In genomic region chr5:57700484-57700883, GRCh38 we compare ENCODE assay signal across 25 cellular contexts.
"Had no signal": no experiment of that assay in that cellular context is flagged by ENCODE, and none has a peak within 500 bp of the region (broad histone marks: within the 10 kb centered on the region; RNA-seq: fewer than 3 reads in every experiment).

No MANE protein-coding gene starts in this region.

- H3K9me3 ChIP-seq: ascending aorta had no signal

- H3K27me3 ChIP-seq: ascending aorta, cardiac muscle cell, SJCRH30 had no signal

- H3K27ac ChIP-seq: ascending aorta, cardiac muscle cell, RWPE1, SJCRH30, SK-N-MC had no signal

- H3K4me3 ChIP-seq: ascending aorta, cardiac muscle cell, SJCRH30, SK-N-MC had no signal

- DNase-seq: activated CD4-positive, alpha-beta memory T cell treated with anti-CD3 and anti-CD28 coated beads for 36 hours; activated CD4-positive, alpha-beta T cell treated with anti-CD3 and anti-CD28 coated beads, Interleukin-2, amount 50 U/mL, for 1 hour; activated gamma-delta T cell; activated naive CD4-positive, alpha-beta T cell treated with Interleukin-2 at 50 U/mL for 16 hours; activated naive CD8-positive, alpha-beta T cell treated with anti-CD3 and anti-CD28 coated beads, Interleukin-2, amount 10 ng/mL, durations not matched to agents 7 days and 5 days; activated T-cell treated with anti-CD3 and anti-CD28 coated beads, Interleukin-2, amount 50 U/mL, for 1 hour; activated T-cell treated with anti-CD3 and anti-CD28 coated beads, Interleukin-2, amount 50 U/mL, for 72 hours; amygdala; Karpas-422; KBM-7; NCI-H1105; NCI-H1417 treated with DMSO at 0.1 percent for 48 hours; NCI-H187 treated with DMSO at 0.1 percent for 48 hours; NCI-H2081; NCI-H226; NCI-H524 treated with DMSO at 0.1 percent for 48 hours; PC-3; SHP77; SJCRH30; T1000 had no signal

- H3K36me3 ChIP-seq: ascending aorta, cardiac muscle cell, SJCRH30 had no signal

- ATAC-seq: activated T-cell treated with anti-CD3 and anti-CD28 coated beads, Interleukin-2, amount 50 U/mL, for 72 hours; activated T-helper 17 cell treated with anti-CD3 and anti-CD28 coated beads, Interleukin-2, amount 50 U/mL, for 72 hours; PC-3 had no signal
